ENCODE assay signal across 29 cellular contexts in the genomic region with DNA sequence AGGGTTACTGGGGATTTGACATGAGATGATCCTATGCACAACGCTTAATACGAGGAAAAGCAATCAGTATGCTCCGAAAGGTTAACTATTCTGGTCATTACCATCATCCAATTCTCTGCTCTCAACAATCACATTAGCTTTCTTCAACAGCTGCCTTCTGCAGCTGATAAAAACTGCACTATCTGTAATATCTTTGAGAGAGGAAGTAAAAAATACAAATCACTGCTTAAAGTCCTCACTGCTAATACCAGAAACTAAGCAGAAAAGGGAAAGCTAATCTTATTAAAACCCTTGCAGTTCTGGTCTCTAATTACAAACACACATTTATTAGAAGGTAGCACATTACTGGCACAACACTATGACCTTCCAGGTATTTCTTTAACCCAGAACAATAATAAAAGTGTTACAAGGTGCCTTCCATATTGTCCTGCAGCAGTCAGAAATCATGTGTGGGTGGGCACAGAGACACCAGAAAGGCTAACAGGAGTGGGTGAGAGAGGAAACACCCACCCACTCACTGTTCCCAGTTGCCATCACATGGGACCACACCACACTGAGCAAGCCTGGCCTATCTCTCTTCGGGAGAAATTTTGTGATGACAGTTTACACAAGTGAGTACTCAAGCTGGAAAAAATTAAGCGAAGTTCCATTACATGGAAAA.
DNase-seq lines count a peak whose midpoint lies in the region; ATAC-seq and TF ChIP-seq lines count a peak whose summit lies in the region.
"Had no signal": no experiment of that assay in that cellular context is flagged by ENCODE, and none has a peak within 500 bp of the region (broad histone marks: within the 10 kb centered on the region; RNA-seq: fewer than 3 reads in every experiment).

No MANE protein-coding gene starts in this region.

- no peaks in the 10 kb centered on the region for H3K27me3 ChIP-seq in heart left ventricle
- H3K27me3 ChIP-seq: breast epithelium, suprapubic skin had no signal

- H3K36me3 ChIP-seq in heart left ventricle: peaks cover 0 to 38% (median 10%) of the 10 kb centered on the region in 9 donors
- H3K36me3 ChIP-seq: breast epithelium had no signal

- no peaks in the 10 kb centered on the region for H3K9me3 Mint-ChIP-seq in stimulated activated naive CD8-positive, alpha-beta T cell treated with anti-CD3 and anti-CD28 coated beads, Interleukin-15, Interleukin-2, amounts not matched to agents 100 ng/mL and 50 ng/mL, for 24 hours
- no peaks in the 10 kb centered on the region for H3K9me3 Mint-ChIP-seq in stimulated activated naive CD8-positive, alpha-beta T cell treated with anti-CD3 and anti-CD28 coated beads, Interleukin-15, amount 100 ng/mL, for 72 hours
- H3K9me3 Mint-ChIP-seq: activated T-cell treated with anti-CD3 and anti-CD28 coated beads, Interleukin-2, amount 50 U/mL, for 4 hours; neural crest cell; stimulated activated memory B cell treated with anti-CD40 and anti-IgM and Interleukin-4, amounts not matched to agents 10 μg/mL and 1 μg/mL and 100 μg/mL, for 72 hours; T-helper 1 cell treated with Interleukin-12 subunit alpha and Interleukin-12 subunit beta and Interleukin-4 antibody, amounts not matched to agents 30 μg/mL and 1 μg/mL, for 36 hours had no signal

- TF ChIP-seq CTCF in heart left ventricle (IDR thresholded peaks at IDR 0.05): no peak

- H3K27ac ChIP-seq in heart left ventricle: peak overlapping the region in 2 of 12 donors; percentile 19 to 29
- H3K27ac ChIP-seq: GM23248, suprapubic skin had no signal

- ATAC-seq in stimulated activated naive CD8-positive, alpha-beta T cell treated with anti-CD3 and anti-CD28 coated beads, Interleukin-15, amount 100 ng/mL, for 72 hours: no peak
- ATAC-seq in heart left ventricle: peak in 3 of 4 donors; percentile 46 to 74 (median 69)
- no peak for ATAC-seq in HG03095 (IDR thresholded peaks at IDR 0.05; ENCODE audit: unreplicated experiment)
- no peak for ATAC-seq in HG03196 (IDR thresholded peaks at IDR 0.05; ENCODE audit: unreplicated experiment)
- ATAC-seq: activated CD4-positive, alpha-beta T cell treated with anti-CD3 and anti-CD28 coated beads for 36 hours; activated T-cell treated with anti-CD3 and anti-CD28 coated beads, Interleukin-2, amount 50 U/mL, for 4 hours; HepG2; stimulated activated memory B cell treated with anti-CD40 and anti-IgM and Interleukin-4, amounts not matched to agents 10 μg/mL and 1 μg/mL and 100 μg/mL, for 72 hours had no signal

- intact Hi-C loops in heart left ventricle (cut with DNase I): no loop called here

- H3K4me1 ChIP-seq in heart left ventricle: peaks cover 0 to 19% (median 0%) of the 10 kb centered on the region in 12 donors
- H3K4me1 ChIP-seq: breast epithelium had no signal

- H3K4me1 Mint-ChIP-seq in stimulated activated naive CD8-positive, alpha-beta T cell treated with anti-CD3 and anti-CD28 coated beads, Interleukin-15, Interleukin-2, amounts not matched to agents 100 ng/mL and 50 ng/mL, for 24 hours (ENCODE audit: low read depth): peaks cover 20% of the 10 kb centered on the region
- H3K4me1 Mint-ChIP-seq in stimulated activated naive CD8-positive, alpha-beta T cell treated with anti-CD3 and anti-CD28 coated beads, Interleukin-15, amount 100 ng/mL, for 72 hours: peaks cover 23% of the 10 kb centered on the region
- H3K4me1 Mint-ChIP-seq: neural crest cell had no signal

- DNase-seq in stimulated activated naive CD8-positive, alpha-beta T cell treated with anti-CD3 and anti-CD28 coated beads, Interleukin-15, amount 100 ng/mL, for 72 hours: no peak
- peak; percentile 88 for DNase-seq in NCI-H82 (lab: John Stamatoyannopoulos, UW)
- DNase-seq in heart left ventricle: peak in 1 of 5 donors; percentile 16
- DNase-seq in NCI-H748 treated with DMSO at 0.1 percent for 48 hours (lab: John Stamatoyannopoulos, UW): no peak
- DNase-seq in NCI-H446 treated with DMSO at 0.1 percent for 48 hours (lab: John Stamatoyannopoulos, UW): no peak
- DNase-seq: activated CD4-positive, alpha-beta T cell treated with anti-CD3 and anti-CD28 coated beads for 36 hours; activated CD8-positive, alpha-beta memory T cell treated with anti-CD3 and anti-CD28 coated beads for 24 hours; activated naive CD4-positive, alpha-beta T cell treated with Interleukin-2 at 50 U/mL for 16 hours; activated T-cell treated with anti-CD3 and anti-CD28 coated beads, Interleukin-2, amount 50 U/mL, for 4 hours; C1 segment of cervical spinal cord; effector memory CD4-positive, alpha-beta T cell; GM23248; head of caudate nucleus; Kasumi-1; kidney glomerular epithelial cell; NCI-H146; NCI-H510A treated with DMSO at 0.1 percent for 48 hours; right cardiac atrium; stimulated activated CD4-positive, alpha-beta T cell treated with anti-CD3 and anti-CD28 coated beads, Interleukin-12 subunit alpha, Interleukin-12 subunit beta, amount 100 ng/mL, for 4 hours; stimulated activated CD4-positive, alpha-beta T cell treated with anti-CD3 and anti-CD28 coated beads, Interleukin-4, amount 100 ng/mL, for 1 hour had no signal

- WGBS in heart left ventricle, 4 donors: 59 to 64% (median 63%) methylated on average over 5 of the region's 5 CpGs

- H3K27me3 Mint-ChIP-seq in stimulated activated naive CD8-positive, alpha-beta T cell treated with anti-CD3 and anti-CD28 coated beads, Interleukin-15, Interleukin-2, amounts not matched to agents 100 ng/mL and 50 ng/mL, for 24 hours: no peaks in the 10 kb centered on the region
- H3K27me3 Mint-ChIP-seq in stimulated activated naive CD8-positive, alpha-beta T cell treated with anti-CD3 and anti-CD28 coated beads, Interleukin-15, amount 100 ng/mL, for 72 hours: no peaks in the 10 kb centered on the region
- H3K27me3 Mint-ChIP-seq: activated CD4-positive, alpha-beta T cell treated with anti-CD3 and anti-CD28 coated beads for 36 hours; stimulated activated memory B cell treated with anti-CD40 and anti-IgM and Interleukin-4, amounts not matched to agents 10 μg/mL and 1 μg/mL and 100 μg/mL, for 72 hours had no signal

- H3K4me3 ChIP-seq in heart left ventricle: no peak overlapping the region
- H3K4me3 ChIP-seq: breast epithelium, GM23248, suprapubic skin had no signal

- H3K9me3 ChIP-seq in heart left ventricle: no peaks in the 10 kb centered on the region
- H3K9me3 ChIP-seq: breast epithelium, suprapubic skin had no signal

- H3K4me3 Mint-ChIP-seq in stimulated activated naive CD8-positive, alpha-beta T cell treated with anti-CD3 and anti-CD28 coated beads, Interleukin-15, Interleukin-2, amounts not matched to agents 100 ng/mL and 50 ng/mL, for 24 hours: no peak overlapping the region
- H3K4me3 Mint-ChIP-seq in stimulated activated naive CD8-positive, alpha-beta T cell treated with anti-CD3 and anti-CD28 coated beads, Interleukin-15, amount 100 ng/mL, for 72 hours: no peak overlapping the region
- H3K4me3 Mint-ChIP-seq: activated CD4-positive, alpha-beta T cell treated with anti-CD3 and anti-CD28 coated beads for 36 hours; activated T-cell treated with anti-CD3 and anti-CD28 coated beads, Interleukin-2, amount 50 U/mL, for 4 hours; neural crest cell; stimulated activated memory B cell treated with anti-CD40 and anti-IgM and Interleukin-4, amounts not matched to agents 10 μg/mL and 1 μg/mL and 100 μg/mL, for 72 hours; T-helper 1 cell treated with Interleukin-12 subunit alpha and Interleukin-12 subunit beta and Interleukin-4 antibody, amounts not matched to agents 30 μg/mL and 1 μg/mL, for 36 hours had no signal

- peaks cover 6% of the 10 kb centered on the region for H3K36me3 Mint-ChIP-seq in stimulated activated naive CD8-positive, alpha-beta T cell treated with anti-CD3 and anti-CD28 coated beads, Interleukin-15, Interleukin-2, amounts not matched to agents 100 ng/mL and 50 ng/mL, for 24 hours (ENCODE audit: low read depth)
- H3K36me3 Mint-ChIP-seq: stimulated activated memory B cell treated with anti-CD40 and anti-IgM and Interleukin-4, amounts not matched to agents 10 μg/mL and 1 μg/mL and 100 μg/mL, for 72 hours had no signal

- TF ChIP-seq POLR2A in heart left ventricle (IDR thresholded peaks at IDR 0.05): no peak

- peak overlapping the region; percentile 17 for H3K27ac Mint-ChIP-seq in stimulated activated naive CD8-positive, alpha-beta T cell treated with anti-CD3 and anti-CD28 coated beads, Interleukin-15, Interleukin-2, amounts not matched to agents 100 ng/mL and 50 ng/mL, for 24 hours
- H3K27ac Mint-ChIP-seq in stimulated activated naive CD8-positive, alpha-beta T cell treated with anti-CD3 and anti-CD28 coated beads, Interleukin-15, amount 100 ng/mL, for 72 hours: peak overlapping the region in 1 of 2 donors; percentile 74
- H3K27ac Mint-ChIP-seq: activated CD4-positive, alpha-beta T cell treated with anti-CD3 and anti-CD28 coated beads for 36 hours; stimulated activated memory B cell treated with anti-CD40 and anti-IgM and Interleukin-4, amounts not matched to agents 10 μg/mL and 1 μg/mL and 100 μg/mL, for 72 hours; T-helper 1 cell treated with Interleukin-12 subunit alpha and Interleukin-12 subunit beta and Interleukin-4 antibody, amounts not matched to agents 30 μg/mL and 1 μg/mL, for 36 hours had no signal

Comparison
In these comparisons a context has a peak if more than half of its experiments do, and no peak if none do; other contexts are left out.
1. ATAC-seq: peak in heart left ventricle (3 of 4); none in stimulated activated naive CD8-positive, alpha-beta T cell treated with anti-CD3 and anti-CD28 coated beads, Interleukin-15, amount 100 ng/mL, for 72 hours (single experiment), HG03095 (single experiment) and HG03196 (single experiment).